In the genomic region with DNA sequence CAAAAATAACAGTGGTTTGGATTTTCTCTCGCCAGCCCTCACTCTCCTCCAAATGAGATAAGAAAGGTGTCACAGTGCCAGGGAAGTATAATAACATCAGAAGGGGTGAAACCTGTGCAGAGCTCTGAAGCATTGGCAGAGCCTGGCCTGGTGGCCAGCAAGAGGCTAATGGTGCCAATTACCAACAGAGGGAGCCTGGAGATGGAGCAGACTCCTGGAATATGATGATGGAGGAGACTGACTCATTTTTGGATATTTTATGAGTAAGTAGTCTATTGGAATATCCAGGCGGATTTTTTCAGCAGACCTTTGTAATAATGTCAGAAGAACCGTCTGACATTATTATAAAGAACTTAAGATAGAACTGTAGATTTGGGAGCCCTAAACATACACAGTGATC, we compare ENCODE assay signal across 8 cellular contexts.
DNase-seq lines count a peak whose midpoint lies in the region; ATAC-seq lines count a peak whose summit lies in the region.

No MANE protein-coding gene starts in this region.

- ATAC-seq in activated CD4-positive, alpha-beta T cell treated with anti-CD3 and anti-CD28 coated beads for 36 hours = no peak

- no peaks in the 10 kb centered on the region for H3K36me3 Mint-ChIP-seq in activated CD4-positive, alpha-beta T cell treated with anti-CD3 and anti-CD28 coated beads for 36 hours (ENCODE audit: low read depth)

- CTCF ChIA-PET in activated CD4-positive, alpha-beta T cell treated with anti-CD3 and anti-CD28 coated beads for 36 hours (lab: Charles Lee) = no interaction called here

- no peaks in the 10 kb centered on the region for H3K4me1 Mint-ChIP-seq in activated CD4-positive, alpha-beta T cell treated with anti-CD3 and anti-CD28 coated beads for 36 hours

- no peaks in the 10 kb centered on the region for H3K27me3 Mint-ChIP-seq in activated CD4-positive, alpha-beta T cell treated with anti-CD3 and anti-CD28 coated beads for 36 hours

- POLR2A ChIA-PET in activated CD4-positive, alpha-beta T cell treated with anti-CD3 and anti-CD28 coated beads for 36 hours (lab: Charles Lee) = no interaction called here

- no peak overlapping the region for H3K27ac Mint-ChIP-seq in activated CD4-positive, alpha-beta T cell treated with anti-CD3 and anti-CD28 coated beads for 36 hours

- no peaks in the 10 kb centered on the region for H3K9me3 Mint-ChIP-seq in activated CD4-positive, alpha-beta T cell treated with anti-CD3 and anti-CD28 coated beads for 36 hours (ENCODE audit: low read depth)

- intact Hi-C loops in activated CD4-positive, alpha-beta T cell treated with anti-CD3 and anti-CD28 coated beads for 36 hours (cut with DNase I, micrococcal nuclease) = no loop called here

- DNase-seq in COLO668 (lab: John Stamatoyannopoulos, UW; ENCODE audit: unreplicated experiment) (peak; percentile 22), NCI-H146 (lab: John Stamatoyannopoulos, UW) (peak; percentile 64), cerebellar cortex (ENCODE audit: low spot score) (peak; percentile 81), lung microvascular endothelial cell (ENCODE audit: low read depth in 2 of 2) (peak; percentile 72 to 86), NK-92 (lab: John Stamatoyannopoulos, UW; ENCODE audit: unreplicated experiment) (no peak)
- no peak for DNase-seq in stimulated activated CD4-positive, alpha-beta T cell treated with anti-CD3 and anti-CD28 coated beads, Interleukin-4, amount 100 ng/mL, for 24 hours
- no peak for DNase-seq in activated CD4-positive, alpha-beta T cell treated with anti-CD3 and anti-CD28 coated beads for 36 hours
- DNase-seq in stimulated activated CD4-positive, alpha-beta T cell treated with anti-CD3 and anti-CD28 coated beads, Interleukin-2, amount 100 ng/mL, for 48 hours = no peak

- H3K4me3 Mint-ChIP-seq in activated CD4-positive, alpha-beta T cell treated with anti-CD3 and anti-CD28 coated beads for 36 hours = no peak overlapping the region

Comparison
In these comparisons a context has a peak if more than half of its experiments do, and no peak if none do; other contexts are left out.
1. DNase-seq: peak in COLO668 (single experiment), NCI-H146 (single experiment), cerebellar cortex (single experiment) and lung microvascular endothelial cell (2 of 2); none in stimulated activated CD4-positive, alpha-beta T cell treated with anti-CD3 and anti-CD28 coated beads, Interleukin-4, amount 100 ng/mL, for 24 hours (single experiment), activated CD4-positive, alpha-beta T cell treated with anti-CD3 and anti-CD28 coated beads for 36 hours (single experiment), NK-92 (single experiment) and stimulated activated CD4-positive, alpha-beta T cell treated with anti-CD3 and anti-CD28 coated beads, Interleukin-2, amount 100 ng/mL, for 48 hours (0 of 2).